In the genomic region with DNA sequence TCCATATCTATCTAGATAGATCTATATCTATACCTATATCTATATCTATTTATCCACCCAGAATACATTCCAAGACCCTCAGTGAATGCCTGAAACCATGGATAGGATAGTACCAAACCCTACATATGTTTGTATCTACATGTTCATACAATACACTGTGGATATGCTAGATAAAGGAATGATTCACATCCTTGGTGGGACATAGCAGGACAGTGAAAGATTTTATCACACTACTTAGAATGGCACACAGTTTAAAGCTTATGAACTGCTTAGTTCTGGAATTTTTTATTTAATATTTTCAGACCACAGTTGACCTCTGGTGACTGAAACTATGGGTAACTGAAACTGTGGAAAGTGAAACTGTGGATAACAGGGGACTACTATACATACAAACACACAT, we compare ENCODE assay signal across 23 cellular contexts.
"Had no signal": no experiment of that assay in that cellular context is flagged by ENCODE, and none has a peak within 500 bp of the region (broad histone marks: within the 10 kb centered on the region; RNA-seq: fewer than 3 reads in every experiment).

No MANE protein-coding gene starts in this region.

- DNase-seq: activated CD4-positive, alpha-beta T cell treated with anti-CD3 and anti-CD28 coated beads for 48 hours; activated CD4-positive, alpha-beta T cell treated with anti-CD3 and anti-CD28 coated beads, Interleukin-2, amount 50 U/mL, for 4 hours; activated CD4-positive, CD25-positive, alpha-beta regulatory T cell treated with anti-CD3 and anti-CD28 coated beads, Interleukin-2, amount 50 U/mL, for 72 hours; activated CD8-positive, alpha-beta memory T cell treated with anti-CD3 and anti-CD28 coated beads, Interleukin-2, amount 50 U/mL, for 48 hours; activated CD8-positive, alpha-beta T cell treated with anti-CD3 and anti-CD28 coated beads, Interleukin-2, amount 10 ng/mL, durations not matched to agents 7 days and 5 days; activated naive CD4-positive, alpha-beta T cell treated with anti-CD3 and anti-CD28 coated beads, Interleukin-2, amount 50 U/mL, for 16 hours; activated naive CD8-positive, alpha-beta T cell treated with anti-CD3 and anti-CD28 coated beads, Interleukin-2, amount 10 ng/mL, durations not matched to agents 7 days and 5 days; activated T-cell treated with anti-CD3 and anti-CD28 coated beads, Interleukin-2, amount 50 U/mL, for 1 hour; adrenal gland; anterior cingulate cortex; central memory CD4-positive, alpha-beta T cell; KG1; NCI-H1092; NCI-H1417 treated with DMSO at 0.1 percent for 48 hours; NCI-H1694; NCI-H2029; NCI-H345; NCI-H510A treated with DMSO at 0.1 percent for 48 hours; NCI-H69; SIG-M5; SW 1271 had no signal

- H3K27me3 ChIP-seq: adrenal gland had no signal

- H3K4me3 Mint-ChIP-seq: activated CD8-positive, alpha-beta T cell treated with anti-CD3 and anti-CD28 coated beads, Interleukin-2, amount 10 ng/mL, durations not matched to agents 7 days and 5 days; activated naive CD8-positive, alpha-beta T cell treated with anti-CD3 and anti-CD28 coated beads, Interleukin-2, amount 10 ng/mL, durations not matched to agents 7 days and 5 days; WTC11 had no signal

- H3K36me3 Mint-ChIP-seq: activated naive CD8-positive, alpha-beta T cell treated with anti-CD3 and anti-CD28 coated beads, Interleukin-2, amount 10 ng/mL, durations not matched to agents 7 days and 5 days; WTC11 had no signal

- H3K27ac ChIP-seq: adrenal gland, SK-N-MC had no signal

- ATAC-seq: activated CD8-positive, alpha-beta T cell treated with anti-CD3 and anti-CD28 coated beads, Interleukin-2, amount 10 ng/mL, durations not matched to agents 7 days and 5 days; WTC11 had no signal

- H3K4me3 ChIP-seq: adrenal gland, SK-N-MC had no signal

- H3K4me1 Mint-ChIP-seq: activated naive CD8-positive, alpha-beta T cell treated with anti-CD3 and anti-CD28 coated beads, Interleukin-2, amount 10 ng/mL, durations not matched to agents 7 days and 5 days; WTC11 had no signal

- H3K27me3 Mint-ChIP-seq: activated naive CD8-positive, alpha-beta T cell treated with anti-CD3 and anti-CD28 coated beads, Interleukin-2, amount 10 ng/mL, durations not matched to agents 7 days and 5 days had no signal

- H3K36me3 ChIP-seq: adrenal gland had no signal

- H3K9me3 ChIP-seq: adrenal gland had no signal

- H3K4me1 ChIP-seq: adrenal gland had no signal

- H3K27ac Mint-ChIP-seq: activated CD8-positive, alpha-beta T cell treated with anti-CD3 and anti-CD28 coated beads, Interleukin-2, amount 10 ng/mL, durations not matched to agents 7 days and 5 days; activated naive CD8-positive, alpha-beta T cell treated with anti-CD3 and anti-CD28 coated beads, Interleukin-2, amount 10 ng/mL, durations not matched to agents 7 days and 5 days; WTC11 had no signal

- H3K9me3 Mint-ChIP-seq: activated naive CD8-positive, alpha-beta T cell treated with anti-CD3 and anti-CD28 coated beads, Interleukin-2, amount 10 ng/mL, durations not matched to agents 7 days and 5 days; WTC11 had no signal
